In genomic region chr9:137358126-137358525, GRCh38 we compare ENCODE assay signal across 13 cellular contexts. TPM values are rescaled to one million over a fixed set of nuclear protein-coding genes. Genes with fewer than 3 reads are reported as not detected.
A peak's percentile ranks its signal among the peaks of the same experiment; 100 is the strongest.
DNase-seq lines count a peak whose midpoint lies in the region; ATAC-seq, FAIRE-seq and TF ChIP-seq lines count a peak whose summit lies in the region.
"Had no signal": no experiment of that assay in that cellular context is flagged by ENCODE, and none has a peak within 500 bp of the region (broad histone marks: within the 10 kb centered on the region; RNA-seq: fewer than 3 reads in every experiment).

No MANE protein-coding gene starts in this region.

- no peak overlapping the region for H3K27ac ChIP-seq in osteoblast (ENCODE audit: low read depth, low read length)
- H3K27ac ChIP-seq: 22Rv1, BLaER1 had no signal

- peaks cover 7% of the 10 kb centered on the region for H3K9me3 ChIP-seq in osteoblast (ENCODE audit: low read depth, low read length)

- H3K27me3 ChIP-seq in bronchial epithelial cell (ENCODE audit: control insufficient read depth, insufficient read depth, low read length), result no peaks in the 10 kb centered on the region
- H3K27me3 ChIP-seq in osteoblast (ENCODE audit: insufficient read depth, low read length), result no peaks in the 10 kb centered on the region
- H3K27me3 ChIP-seq: BLaER1 had no signal

- TF ChIP-seq CTCF in bronchial epithelial cell (IDR thresholded peaks at IDR 0.05; ENCODE audit: insufficient read depth, low read length, severe bottlenecking), result no peak
- TF ChIP-seq CTCF in osteoblast (IDR thresholded peaks at IDR 0.05; ENCODE audit: extremely low read depth, low read depth, low read length), result no peak

- H3K4me2 ChIP-seq in osteoblast (ENCODE audit: insufficient read depth, low read length), result no peak overlapping the region
- H3K4me2 ChIP-seq: BLaER1, GM23338 had no signal

- no peak overlapping the region for H2AFZ ChIP-seq in osteoblast (ENCODE audit: low read length)
- H2AFZ ChIP-seq: GM23338 had no signal

- CTCF ChIA-PET in activated CD4-positive, alpha-beta T cell treated with anti-CD3 and anti-CD28 coated beads for 36 hours (lab: Charles Lee), result no interaction called here

- no peak overlapping the region for H3K27ac Mint-ChIP-seq in activated CD4-positive, alpha-beta T cell treated with anti-CD3 and anti-CD28 coated beads for 36 hours
- H3K27ac Mint-ChIP-seq: GM23338, H9 had no signal

- peak; percentile 3 for DNase-seq in activated CD4-positive, alpha-beta T cell treated with anti-CD3 and anti-CD28 coated beads for 36 hours
- no peak for DNase-seq in activated CD4-positive, alpha-beta T cell treated with anti-CD3 and anti-CD28 coated beads for 1 hour
- DNase-seq in bronchial epithelial cell (ENCODE audit: low read depth), result no peak
- peak; percentile 27 for DNase-seq in osteoblast (ENCODE audit: insufficient read length, low spot score, missing footprints)
- DNase-seq in SIG-M5 treated with dmso at 0.1 percent for 504 hours (lab: John Stamatoyannopoulos, UW; ENCODE audit: unreplicated experiment), result no peak
- DNase-seq: DMS53, GF-D8, H9 had no signal

- POLR2A ChIA-PET in activated CD4-positive, alpha-beta T cell treated with anti-CD3 and anti-CD28 coated beads for 36 hours (lab: Charles Lee), result no interaction called here

- H3K36me3 Mint-ChIP-seq in activated CD4-positive, alpha-beta T cell treated with anti-CD3 and anti-CD28 coated beads for 36 hours (ENCODE audit: low read depth), result peaks cover 2% of the 10 kb centered on the region

- no peak overlapping the region for H3K4me3 Mint-ChIP-seq in activated CD4-positive, alpha-beta T cell treated with anti-CD3 and anti-CD28 coated beads for 36 hours
- H3K4me3 Mint-ChIP-seq: GM23338, H9 had no signal

- H3K27me3 Mint-ChIP-seq in activated CD4-positive, alpha-beta T cell treated with anti-CD3 and anti-CD28 coated beads for 36 hours, result no peaks in the 10 kb centered on the region

- FAIRE-seq in bronchial epithelial cell (lab: Jason Lieb, UNC), result peak; percentile 68

- H3K4me1 ChIP-seq in osteoblast (ENCODE audit: insufficient read depth, low read length), result no peaks in the 10 kb centered on the region
- H3K4me1 ChIP-seq: BLaER1 had no signal

- no peaks in the 10 kb centered on the region for H3K4me1 Mint-ChIP-seq in activated CD4-positive, alpha-beta T cell treated with anti-CD3 and anti-CD28 coated beads for 36 hours
- H3K4me1 Mint-ChIP-seq: GM23338, H9 had no signal

- H3K9me3 Mint-ChIP-seq in activated CD4-positive, alpha-beta T cell treated with anti-CD3 and anti-CD28 coated beads for 36 hours (ENCODE audit: low read depth), result peaks cover 15% of the 10 kb centered on the region

- H3K36me3 ChIP-seq in bronchial epithelial cell (ENCODE audit: control insufficient read depth, insufficient read depth, low read length) (no peaks in the 10 kb centered on the region), osteoblast (ENCODE audit: insufficient read depth, low read length) (no peaks in the 10 kb centered on the region)

- no peaks in the 10 kb centered on the region for H4K20me1 ChIP-seq in osteoblast (ENCODE audit: insufficient read depth, low read length)
- H4K20me1 ChIP-seq: BLaER1 had no signal

- no peak overlapping the region for H3K4me3 ChIP-seq in bronchial epithelial cell (ENCODE audit: low read depth, low read length)
- H3K4me3 ChIP-seq in osteoblast (ENCODE audit: insufficient read depth, low read length), result no peak overlapping the region
- H3K4me3 ChIP-seq: BLaER1, GM23338 had no signal

- no peak for ATAC-seq in activated CD4-positive, alpha-beta T cell treated with anti-CD3 and anti-CD28 coated beads for 36 hours
- ATAC-seq in GM21526 (IDR thresholded peaks at IDR 0.05; ENCODE audit: low FRiP score, unreplicated experiment) (no peak), GM19023 (IDR thresholded peaks at IDR 0.05; ENCODE audit: unreplicated experiment) (no peak)
- ATAC-seq: GM23338 had no signal

- intact Hi-C loops in activated CD4-positive, alpha-beta T cell treated with anti-CD3 and anti-CD28 coated beads for 36 hours (cut with DNase I, micrococcal nuclease), result loop anchor here in 1 of 2 experiments (10.0 kb wide), 1 partner anchor 357 kb away; no protein-coding TSS in a partner anchor

- no peaks in the 10 kb centered on the region for H3K79me2 ChIP-seq in osteoblast (ENCODE audit: insufficient read depth, low read length)

RNA-seq across cellular contexts. Expression of gene NRARP, which starts 56.1 kb away (rescaled TPM):
- total RNA-seq in activated CD4-positive, alpha-beta T cell treated with anti-CD3 and anti-CD28 coated beads for 36 hours, result 1 to 10 TPM; 2.1 TPM
- total RNA-seq in bronchial epithelial cell (3.4 and 14.5 TPM in 2 replicates), osteoblast (under 0.01 TPM in 2 replicates)

Comparison
In these comparisons a context has a peak if more than half of its experiments do, and no peak if none do; other contexts are left out.
1. DNase-seq: peak in activated CD4-positive, alpha-beta T cell treated with anti-CD3 and anti-CD28 coated beads for 36 hours (single experiment) and osteoblast (single experiment); none in activated CD4-positive, alpha-beta T cell treated with anti-CD3 and anti-CD28 coated beads for 1 hour (single experiment), bronchial epithelial cell (single experiment) and SIG-M5 treated with dmso at 0.1 percent for 504 hours (single experiment).